11 cellular contexts compared by ENCODE assay signal in genomic region chr3:160697628-160698382, GRCh38. TPM values are rescaled to one million over a fixed set of nuclear protein-coding genes. Genes with fewer than 3 reads are reported as not detected.
DNase-seq lines count a peak whose midpoint lies in the region; ATAC-seq and TF ChIP-seq lines count a peak whose summit lies in the region.
"Had no signal": no experiment of that assay in that cellular context is flagged by ENCODE, and none has a peak within 500 bp of the region (broad histone marks: within the 10 kb centered on the region; RNA-seq: fewer than 3 reads in every experiment).

No MANE protein-coding gene starts in this region.

- H3K27me3 Mint-ChIP-seq in CD14-positive monocyte (ENCODE audit: low read depth in 3 of 3) = no peaks in the 10 kb centered on the region
- H3K27me3 Mint-ChIP-seq in naive thymus-derived CD8-positive, alpha-beta T cell = peaks cover 0 to 12% (median 4%) of the 10 kb centered on the region in 5 donors
- H3K27me3 Mint-ChIP-seq: activated naive CD8-positive, alpha-beta T cell treated with anti-CD3 and anti-CD28 coated beads, Interleukin-2, amount 50 U/mL, for 24 hours had no signal

- no peaks in the 10 kb centered on the region for H3K36me3 Mint-ChIP-seq in CD14-positive monocyte
- H3K36me3 Mint-ChIP-seq in naive thymus-derived CD8-positive, alpha-beta T cell = no peaks in the 10 kb centered on the region

- H3K4me3 ChIP-seq in mesendoderm (ENCODE audit: low read length) (no peak overlapping the region), suprapubic skin (no peak overlapping the region)

- ATAC-seq in GM18519 (IDR thresholded peaks at IDR 0.05; ENCODE audit: low FRiP score, unreplicated experiment) (peak; percentile 82), HG02642 (IDR thresholded peaks at IDR 0.05; ENCODE audit: poor library complexity, unreplicated experiment) (peak; percentile 48)
- ATAC-seq in naive thymus-derived CD8-positive, alpha-beta T cell = no peak
- ATAC-seq: activated naive CD8-positive, alpha-beta T cell treated with anti-CD3 and anti-CD28 coated beads, Interleukin-2, amount 50 U/mL, for 24 hours had no signal

- H2BK5ac ChIP-seq in mesendoderm (ENCODE audit: low read length) = no peak overlapping the region

- DNase-seq in mesendoderm (peak; percentile 63), suprapubic skin (ENCODE audit: low spot score in 2 of 2) (no peak), CD14-positive monocyte (ENCODE audit: low spot score) (no peak), RPMI8226 (no peak)
- DNase-seq in naive thymus-derived CD8-positive, alpha-beta T cell = no peak
- DNase-seq: activated naive CD8-positive, alpha-beta T cell treated with anti-CD3 and anti-CD28 coated beads, Interleukin-2, amount 50 U/mL, for 24 hours; small intestine had no signal

- H3K79me2 ChIP-seq in mesendoderm (ENCODE audit: control insufficient read depth, insufficient read depth, low read length) = no peaks in the 10 kb centered on the region

- no peak overlapping the region for H3K4me3 Mint-ChIP-seq in CD14-positive monocyte
- no peak overlapping the region for H3K4me3 Mint-ChIP-seq in naive thymus-derived CD8-positive, alpha-beta T cell
- H3K4me3 Mint-ChIP-seq: activated naive CD8-positive, alpha-beta T cell treated with anti-CD3 and anti-CD28 coated beads, Interleukin-2, amount 50 U/mL, for 24 hours had no signal

- no peak overlapping the region for H3K4me2 ChIP-seq in mesendoderm (ENCODE audit: low read length)

- H3K36me3 ChIP-seq in mesendoderm (ENCODE audit: control insufficient read depth, insufficient read depth, low read length) (no peaks in the 10 kb centered on the region), suprapubic skin (no peaks in the 10 kb centered on the region)

- no CpG with 5 or more reads among the region's 1 CpG for WGBS in mesendoderm (ENCODE audit: extremely low coverage, insufficient coverage, low lambda C conversion rate)
- 94% methylated on average over 1 of the region's 1 CpG for WGBS in suprapubic skin

- no peak overlapping the region for H4K5ac ChIP-seq in mesendoderm (ENCODE audit: low read length)

- H2BK15ac ChIP-seq in mesendoderm (replicated peaks; ENCODE audit: low read depth) = no peak overlapping the region

- H3K27ac ChIP-seq in mesendoderm (ENCODE audit: low read depth, low read length) = no peak overlapping the region
- no peak overlapping the region for H3K27ac ChIP-seq in suprapubic skin

- peaks cover 8% of the 10 kb centered on the region for H3K4me1 ChIP-seq in mesendoderm (ENCODE audit: control insufficient read depth, low read depth, low read length)
- no peaks in the 10 kb centered on the region for H3K4me1 ChIP-seq in suprapubic skin

- no peaks in the 10 kb centered on the region for H3K79me1 ChIP-seq in mesendoderm (ENCODE audit: low read length)

- POLR2A ChIA-PET in naive thymus-derived CD8-positive, alpha-beta T cell (lab: Charles Lee) = no interaction called here

- no peaks in the 10 kb centered on the region for H3K4me1 Mint-ChIP-seq in CD14-positive monocyte
- H3K4me1 Mint-ChIP-seq in naive thymus-derived CD8-positive, alpha-beta T cell = peaks cover 0 to 2% (median under 1%) of the 10 kb centered on the region in 4 donors

- TF ChIP-seq CTCF in suprapubic skin (IDR thresholded peaks at IDR 0.05) (no peak), CD14-positive monocyte (IDR thresholded peaks at IDR 0.05) (no peak)

- intact Hi-C loops in CD14-positive monocyte (cut with micrococcal nuclease) = no loop called here

- no peak overlapping the region for H2BK120ac ChIP-seq in mesendoderm (ENCODE audit: low read depth, low read length)

- no peak overlapping the region for H4K8ac ChIP-seq in mesendoderm (ENCODE audit: low read depth, low read length)

- no peak overlapping the region for H3K4ac ChIP-seq in mesendoderm (ENCODE audit: low read depth, low read length)

- no peak overlapping the region for H3K23ac ChIP-seq in mesendoderm (ENCODE audit: low read length)

- no peak overlapping the region for H3K56ac ChIP-seq in mesendoderm (ENCODE audit: low read length)

- no peaks in the 10 kb centered on the region for H3K9me3 ChIP-seq in suprapubic skin

- TF ChIP-seq POLR2A in suprapubic skin (IDR thresholded peaks at IDR 0.05) = no peak

- H3K27me3 ChIP-seq in mesendoderm (ENCODE audit: insufficient read depth, low read length, poor library complexity) (no peaks in the 10 kb centered on the region), suprapubic skin (no peaks in the 10 kb centered on the region)

- no peak overlapping the region for H2AK5ac ChIP-seq in mesendoderm (ENCODE audit: low read length)

- H3K27ac Mint-ChIP-seq in CD14-positive monocyte = no peak overlapping the region
- H3K27ac Mint-ChIP-seq in naive thymus-derived CD8-positive, alpha-beta T cell = no peak overlapping the region
- H3K27ac Mint-ChIP-seq: activated naive CD8-positive, alpha-beta T cell treated with anti-CD3 and anti-CD28 coated beads, Interleukin-2, amount 50 U/mL, for 24 hours had no signal

- H3K9ac ChIP-seq in mesendoderm (ENCODE audit: low read length) = no peak overlapping the region

- H3K9me3 Mint-ChIP-seq in CD14-positive monocyte = no peaks in the 10 kb centered on the region
- H3K9me3 Mint-ChIP-seq in naive thymus-derived CD8-positive, alpha-beta T cell = no peaks in the 10 kb centered on the region
- H3K9me3 Mint-ChIP-seq: activated naive CD8-positive, alpha-beta T cell treated with anti-CD3 and anti-CD28 coated beads, Interleukin-2, amount 50 U/mL, for 24 hours had no signal

- no peak overlapping the region for H3K18ac ChIP-seq in mesendoderm (ENCODE audit: low read length)

- no peak for TF ChIP-seq EP300 in suprapubic skin (IDR thresholded peaks at IDR 0.05)

TF ChIP-seq in PFSK-1, 5 proteins besides CTCF, POLR2A, EP300 and RAD21:
- TF ChIP-seq TAF1 (IDR thresholded peaks at IDR 0.05; ENCODE audit: borderline replicate concordance, insufficient read depth, low read length) (peak; percentile 28; the same call in 1 of the 2 replicates), REST (IDR thresholded peaks at IDR 0.05; ENCODE audit: insufficient read depth in 1 of 2, low read depth in 2 of 2, low read length in 2 of 2) (no peak)

RNA-seq across cellular contexts. Expression of gene ARL14, which starts 20.8 kb away (rescaled TPM):
- not detected for polyA plus RNA-seq in PFSK-1 (2012; ENCODE audit: insufficient read length, low read depth)
- 0.15 TPM for polyA plus RNA-seq in mesendoderm (2013, experiment 1 of 2)
- 0.14 TPM for polyA plus RNA-seq in mesendoderm (2013, experiment 2 of 2)
- not detected for total RNA-seq in suprapubic skin
- polyA plus RNA-seq in CD14-positive monocyte = not detected
- not detected for total RNA-seq in naive thymus-derived CD8-positive, alpha-beta T cell
- polyA plus RNA-seq in naive thymus-derived CD8-positive, alpha-beta T cell = not detected
- total RNA-seq: T-helper 2 cell treated with Interferon-gamma antibody and Interleukin-4, amounts not matched to agents 100 ng/mL and 5 ng/mL, for 36 hours had no signal

RNA-seq across cellular contexts. Expression of gene PPM1L, which starts 58.2 kb away (rescaled TPM):
- 0.40 TPM for polyA plus RNA-seq in PFSK-1 (2012; ENCODE audit: insufficient read length, low read depth)
- 2.0 TPM for polyA plus RNA-seq in mesendoderm (2013, experiment 1 of 2)
- polyA plus RNA-seq in mesendoderm (2013, experiment 2 of 2) = 2.3 TPM
- 10 to 100 TPM; 31.5 to 40.2 (median 34.0) TPM for total RNA-seq in suprapubic skin
- 1 to 10 TPM; 5.5 to 9.9 TPM for polyA plus RNA-seq in CD14-positive monocyte
- 1 to 10 TPM; 4.1 to 5.9 TPM for total RNA-seq in naive thymus-derived CD8-positive, alpha-beta T cell
- 1 to 10 TPM in 2 of 3 donors, under 1 TPM in 1; 0.46 to 1.9 (median 1.0) TPM for polyA plus RNA-seq in naive thymus-derived CD8-positive, alpha-beta T cell

Comparison
In these comparisons a context has a peak if more than half of its experiments do, and no peak if none do; other contexts are left out.
1. ATAC-seq: peak in GM18519 (single experiment) and HG02642 (single experiment); none in naive thymus-derived CD8-positive, alpha-beta T cell (0 of 2).
2. RNA of gene PPM1L, which starts 58.2 kb away (total RNA-seq): 31.5 to 40.2 TPM in suprapubic skin; 4.1 to 5.9 TPM in naive thymus-derived CD8-positive, alpha-beta T cell; every median in the first group is over 4 times any median in the second.